ENCODE assay signal across 1 cellular context in the genomic region with DNA sequence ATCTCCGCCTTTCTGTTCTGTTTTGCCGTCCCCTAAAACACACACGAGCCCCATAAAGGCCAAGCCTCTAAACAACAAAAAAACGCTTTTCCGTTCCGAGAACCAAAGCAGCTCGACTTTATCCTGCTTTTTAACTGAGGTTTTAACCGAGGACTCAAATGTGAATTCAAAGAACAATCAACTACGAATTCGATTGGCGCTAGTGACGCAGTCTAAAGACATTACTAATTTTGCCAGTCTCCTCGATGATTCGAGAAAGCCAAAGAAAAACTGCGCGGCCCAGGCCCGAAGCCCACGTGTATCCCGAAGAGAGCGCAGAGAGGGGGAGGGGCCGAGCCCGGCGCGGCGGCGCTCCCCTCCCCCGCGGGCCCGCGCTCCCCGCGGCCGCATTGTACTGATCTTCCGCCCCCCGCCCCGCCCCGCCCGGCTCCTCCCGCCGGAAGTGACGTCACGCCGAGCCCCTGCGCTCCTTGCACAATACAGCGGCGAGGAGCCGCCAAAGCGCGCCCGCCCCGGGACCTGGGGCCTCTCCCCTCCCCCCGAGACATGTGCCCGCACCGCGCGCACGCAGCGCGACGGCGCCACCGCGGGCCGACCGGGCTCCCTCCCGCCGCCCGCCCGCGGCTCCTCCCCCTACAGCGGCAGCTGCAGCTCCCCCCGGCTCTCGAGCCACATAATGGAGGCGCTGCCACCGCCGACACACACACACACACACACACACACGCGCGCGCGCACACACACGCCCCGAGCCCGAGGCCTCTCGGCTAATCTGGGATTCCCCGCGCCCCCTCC.
TF ChIP-seq lines count a peak whose summit lies in the region.

No MANE protein-coding gene starts in this region.

TF ChIP-seq in K562, 482 proteins besides CTCF, POLR2A, EP300 and RAD21 (continued from another document and continues in another):
- TF ChIP-seq, protein P1, sequence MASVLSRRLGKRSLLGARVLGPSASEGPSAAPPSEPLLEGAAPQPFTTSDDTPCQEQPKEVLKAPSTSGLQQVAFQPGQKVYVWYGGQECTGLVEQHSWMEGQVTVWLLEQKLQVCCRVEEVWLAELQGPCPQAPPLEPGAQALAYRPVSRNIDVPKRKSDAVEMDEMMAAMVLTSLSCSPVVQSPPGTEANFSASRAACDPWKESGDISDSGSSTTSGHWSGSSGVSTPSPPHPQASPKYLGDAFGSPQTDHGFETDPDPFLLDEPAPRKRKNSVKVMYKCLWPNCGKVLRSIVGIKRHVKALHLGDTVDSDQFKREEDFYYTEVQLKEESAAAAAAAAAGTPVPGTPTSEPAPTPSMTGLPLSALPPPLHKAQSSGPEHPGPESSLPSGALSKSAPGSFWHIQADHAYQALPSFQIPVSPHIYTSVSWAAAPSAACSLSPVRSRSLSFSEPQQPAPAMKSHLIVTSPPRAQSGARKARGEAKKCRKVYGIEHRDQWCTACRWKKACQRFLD (CRISPR knock-in tag; IDR thresholded peaks at IDR 0.05), result peak; percentile 96
- TF ChIP-seq, protein P2, sequence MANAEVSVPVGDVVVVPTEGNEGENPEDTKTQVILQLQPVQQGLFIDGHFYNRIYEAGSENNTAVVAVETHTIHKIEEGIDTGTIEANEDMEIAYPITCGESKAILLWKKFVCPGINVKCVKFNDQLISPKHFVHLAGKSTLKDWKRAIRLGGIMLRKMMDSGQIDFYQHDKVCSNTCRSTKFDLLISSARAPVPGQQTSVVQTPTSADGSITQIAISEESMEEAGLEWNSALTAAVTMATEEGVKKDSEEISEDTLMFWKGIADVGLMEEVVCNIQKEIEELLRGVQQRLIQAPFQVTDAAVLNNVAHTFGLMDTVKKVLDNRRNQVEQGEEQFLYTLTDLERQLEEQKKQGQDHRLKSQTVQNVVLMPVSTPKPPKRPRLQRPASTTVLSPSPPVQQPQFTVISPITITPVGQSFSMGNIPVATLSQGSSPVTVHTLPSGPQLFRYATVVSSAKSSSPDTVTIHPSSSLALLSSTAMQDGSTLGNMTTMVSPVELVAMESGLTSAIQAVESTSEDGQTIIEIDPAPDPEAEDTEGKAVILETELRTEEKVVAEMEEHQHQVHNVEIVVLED (CRISPR knock-in tag; IDR thresholded peaks at IDR 0.05), result peak; percentile 89
- TF ChIP-seq SAP30 (IDR thresholded peaks at IDR 0.05; ENCODE audit: borderline replicate concordance, insufficient read depth, low read depth, low read length, poor library complexity, severe bottlenecking), result peak; percentile 89
- TF ChIP-seq TAF7 (tag; IDR thresholded peaks at IDR 0.05), result peak; percentile 33; the same call in 1 of the 2 replicates
- no peak for TF ChIP-seq SMARCA5 (IDR thresholded peaks at IDR 0.05)
- TF ChIP-seq NFIX (CRISPR knock-in tag; IDR thresholded peaks at IDR 0.05; ENCODE audit: low read depth), result no peak
- no peak for TF ChIP-seq U2AF1 (optimal IDR thresholded peaks at IDR 0.05; ENCODE audit: low read depth, low read length)
- peak; percentile 84 for TF ChIP-seq MAX (CRISPR knock-in tag; IDR thresholded peaks at IDR 0.05)
- TF ChIP-seq MEIS2 (IDR thresholded peaks at IDR 0.05; ENCODE audit: partially characterized antibody), result peak; percentile 45
- TF ChIP-seq RFX5 (IDR thresholded peaks at IDR 0.05; ENCODE audit: low read depth, low read length), result peak; percentile 50; the same call in 1 of the 2 replicates
- TF ChIP-seq NRF1 (conservative IDR thresholded peaks at IDR 0.05 in 1 of 2, IDR thresholded peaks at IDR 0.05 in 1 of 2), result peak in 1 of 2 experiments; percentile 72; a peak in 3 of 4 replicates
- TF ChIP-seq ZKSCAN3 (CRISPR knock-in tag; IDR thresholded peaks at IDR 0.05), result no peak
- TF ChIP-seq ZNF347 (CRISPR knock-in tag; IDR thresholded peaks at IDR 0.05; ENCODE audit: low read depth), result peak; percentile 73; the same call in 1 of the 2 replicates
- TF ChIP-seq CBX1 (IDR thresholded peaks at IDR 0.05; ENCODE audit: low read depth), result peak; percentile 28; the same call in 1 of the 2 replicates
- no peak for TF ChIP-seq ZNF143 (CRISPR knock-in tag; IDR thresholded peaks at IDR 0.05)
- no peak for TF ChIP-seq ETV1 (tag; conservative IDR thresholded peaks at IDR 0.05; ENCODE audit: low read depth)
- 0 out of 2 replicates have a peak, but pooled peaks have one; percentile 54 for TF ChIP-seq THRB (CRISPR knock-in tag; conservative IDR thresholded peaks at IDR 0.05)
- 0 out of 2 replicates have a peak, but pooled peaks have one; percentile 51 for TF ChIP-seq HIVEP1 (CRISPR knock-in tag; IDR thresholded peaks at IDR 0.05)
- TF ChIP-seq, protein P3, sequence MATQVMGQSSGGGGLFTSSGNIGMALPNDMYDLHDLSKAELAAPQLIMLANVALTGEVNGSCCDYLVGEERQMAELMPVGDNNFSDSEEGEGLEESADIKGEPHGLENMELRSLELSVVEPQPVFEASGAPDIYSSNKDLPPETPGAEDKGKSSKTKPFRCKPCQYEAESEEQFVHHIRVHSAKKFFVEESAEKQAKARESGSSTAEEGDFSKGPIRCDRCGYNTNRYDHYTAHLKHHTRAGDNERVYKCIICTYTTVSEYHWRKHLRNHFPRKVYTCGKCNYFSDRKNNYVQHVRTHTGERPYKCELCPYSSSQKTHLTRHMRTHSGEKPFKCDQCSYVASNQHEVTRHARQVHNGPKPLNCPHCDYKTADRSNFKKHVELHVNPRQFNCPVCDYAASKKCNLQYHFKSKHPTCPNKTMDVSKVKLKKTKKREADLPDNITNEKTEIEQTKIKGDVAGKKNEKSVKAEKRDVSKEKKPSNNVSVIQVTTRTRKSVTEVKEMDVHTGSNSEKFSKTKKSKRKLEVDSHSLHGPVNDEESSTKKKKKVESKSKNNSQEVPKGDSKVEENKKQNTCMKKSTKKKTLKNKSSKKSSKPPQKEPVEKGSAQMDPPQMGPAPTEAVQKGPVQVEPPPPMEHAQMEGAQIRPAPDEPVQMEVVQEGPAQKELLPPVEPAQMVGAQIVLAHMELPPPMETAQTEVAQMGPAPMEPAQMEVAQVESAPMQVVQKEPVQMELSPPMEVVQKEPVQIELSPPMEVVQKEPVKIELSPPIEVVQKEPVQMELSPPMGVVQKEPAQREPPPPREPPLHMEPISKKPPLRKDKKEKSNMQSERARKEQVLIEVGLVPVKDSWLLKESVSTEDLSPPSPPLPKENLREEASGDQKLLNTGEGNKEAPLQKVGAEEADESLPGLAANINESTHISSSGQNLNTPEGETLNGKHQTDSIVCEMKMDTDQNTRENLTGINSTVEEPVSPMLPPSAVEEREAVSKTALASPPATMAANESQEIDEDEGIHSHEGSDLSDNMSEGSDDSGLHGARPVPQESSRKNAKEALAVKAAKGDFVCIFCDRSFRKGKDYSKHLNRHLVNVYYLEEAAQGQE (CRISPR knock-in tag; IDR thresholded peaks at IDR 0.05; ENCODE audit: low read depth), result 0 out of 2 replicates have a peak, but pooled peaks have one; percentile 17
- TF ChIP-seq SUPT5H (IDR thresholded peaks at IDR 0.05), result peak; percentile 50
- TF ChIP-seq RCOR1 (IDR thresholded peaks at IDR 0.05; ENCODE audit: borderline replicate concordance in 1 of 2, low read depth in 2 of 2, low read length in 2 of 2), result peak in 1 of 2 experiments; percentile 47; a peak in 1 of 4 replicates
- TF ChIP-seq SIRT6 (IDR thresholded peaks at IDR 0.05; ENCODE audit: low read depth, low read length), result no peak
- TF ChIP-seq ELF1 (tag; IDR thresholded peaks at IDR 0.05), result peak; percentile 47; the same call in 1 of the 2 replicates
- TF ChIP-seq GTF2E2 (tag; IDR thresholded peaks at IDR 0.05), result no peak
- peak; percentile 94 for TF ChIP-seq ATF7 (IDR thresholded peaks at IDR 0.05)
- TF ChIP-seq, protein P4, sequence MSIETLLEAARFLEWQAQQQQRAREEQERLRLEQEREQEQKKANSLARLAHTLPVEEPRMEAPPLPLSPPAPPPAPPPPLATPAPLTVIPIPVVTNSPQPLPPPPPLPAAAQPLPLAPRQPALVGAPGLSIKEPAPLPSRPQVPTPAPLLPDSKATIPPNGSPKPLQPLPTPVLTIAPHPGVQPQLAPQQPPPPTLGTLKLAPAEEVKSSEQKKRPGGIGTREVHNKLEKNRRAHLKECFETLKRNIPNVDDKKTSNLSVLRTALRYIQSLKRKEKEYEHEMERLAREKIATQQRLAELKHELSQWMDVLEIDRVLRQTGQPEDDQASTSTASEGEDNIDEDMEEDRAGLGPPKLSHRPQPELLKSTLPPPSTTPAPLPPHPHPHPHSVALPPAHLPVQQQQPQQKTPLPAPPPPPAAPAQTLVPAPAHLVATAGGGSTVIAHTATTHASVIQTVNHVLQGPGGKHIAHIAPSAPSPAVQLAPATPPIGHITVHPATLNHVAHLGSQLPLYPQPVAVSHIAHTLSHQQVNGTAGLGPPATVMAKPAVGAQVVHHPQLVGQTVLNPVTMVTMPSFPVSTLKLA (conservative IDR thresholded peaks at IDR 0.05), result peak; percentile 98 to 99
- no peak for TF ChIP-seq STAT6 (CRISPR knock-in tag; IDR thresholded peaks at IDR 0.05)
- TF ChIP-seq TEAD4 (IDR thresholded peaks at IDR 0.05; ENCODE audit: low read length), result 0 out of 2 replicates have a peak, but pooled peaks have one; percentile 41
- TF ChIP-seq TEAD4 (CRISPR knock-in tag; IDR thresholded peaks at IDR 0.05; ENCODE audit: borderline replicate concordance), result no peak
- TF ChIP-seq EP400 (IDR thresholded peaks at IDR 0.05), result peak; percentile 76
- TF ChIP-seq SETDB1 (IDR thresholded peaks at IDR 0.05; ENCODE audit: low read length), result no peak
- TF ChIP-seq YY1 (IDR thresholded peaks at IDR 0.05; ENCODE audit: borderline replicate concordance in 1 of 3, control insufficient read depth in 1 of 3, extremely low read depth in 1 of 3, insufficient read depth in 3 of 3, insufficient read length in 1 of 3, insufficient replicate concordance in 2 of 3, low read depth in 1 of 3, low read length in 2 of 3), result peak; percentile 56 to 89 (median 87)
- TF ChIP-seq, protein P5, sequence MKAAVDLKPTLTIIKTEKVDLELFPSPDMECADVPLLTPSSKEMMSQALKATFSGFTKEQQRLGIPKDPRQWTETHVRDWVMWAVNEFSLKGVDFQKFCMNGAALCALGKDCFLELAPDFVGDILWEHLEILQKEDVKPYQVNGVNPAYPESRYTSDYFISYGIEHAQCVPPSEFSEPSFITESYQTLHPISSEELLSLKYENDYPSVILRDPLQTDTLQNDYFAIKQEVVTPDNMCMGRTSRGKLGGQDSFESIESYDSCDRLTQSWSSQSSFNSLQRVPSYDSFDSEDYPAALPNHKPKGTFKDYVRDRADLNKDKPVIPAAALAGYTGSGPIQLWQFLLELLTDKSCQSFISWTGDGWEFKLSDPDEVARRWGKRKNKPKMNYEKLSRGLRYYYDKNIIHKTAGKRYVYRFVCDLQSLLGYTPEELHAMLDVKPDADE (conservative IDR thresholded peaks at IDR 0.05; ENCODE audit: control insufficient read depth, low read depth, low read length), result peak; percentile 95
- no peak for TF ChIP-seq ZNF197 (CRISPR knock-in tag; IDR thresholded peaks at IDR 0.05; ENCODE audit: low read depth)
- TF ChIP-seq, protein P6, sequence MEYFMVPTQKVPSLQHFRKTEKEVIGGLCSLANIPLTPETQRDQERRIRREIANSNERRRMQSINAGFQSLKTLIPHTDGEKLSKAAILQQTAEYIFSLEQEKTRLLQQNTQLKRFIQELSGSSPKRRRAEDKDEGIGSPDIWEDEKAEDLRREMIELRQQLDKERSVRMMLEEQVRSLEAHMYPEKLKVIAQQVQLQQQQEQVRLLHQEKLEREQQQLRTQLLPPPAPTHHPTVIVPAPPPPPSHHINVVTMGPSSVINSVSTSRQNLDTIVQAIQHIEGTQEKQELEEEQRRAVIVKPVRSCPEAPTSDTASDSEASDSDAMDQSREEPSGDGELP (CRISPR knock-in tag; IDR thresholded peaks at IDR 0.05; ENCODE audit: borderline replicate concordance), result peak; percentile 56; the same call in 1 of the 2 replicates
- TF ChIP-seq MXD1 (CRISPR knock-in tag; IDR thresholded peaks at IDR 0.05; ENCODE audit: borderline replicate concordance, poor library complexity, severe bottlenecking), result peak; percentile 93
- no peak for TF ChIP-seq ETV5 (CRISPR knock-in tag; IDR thresholded peaks at IDR 0.05; ENCODE audit: low read depth)
- no peak for TF ChIP-seq SNIP1 (IDR thresholded peaks at IDR 0.05; ENCODE audit: low read depth)
- TF ChIP-seq SOX6 (IDR thresholded peaks at IDR 0.05), result peak; percentile 66; the same call in 1 of the 2 replicates
- peak; percentile 34; the same call in 1 of the 2 replicates for TF ChIP-seq NCOR1 (IDR thresholded peaks at IDR 0.05)
- TF ChIP-seq DNMT1 (IDR thresholded peaks at IDR 0.05), result 0 out of 2 replicates have a peak, but pooled peaks have one; percentile 58
- TF ChIP-seq HMGN3 (IDR thresholded peaks at IDR 0.05; ENCODE audit: borderline replicate concordance, extremely low read depth, insufficient read length, low read depth, low read length), result peak; percentile 95
- TF ChIP-seq CREB1 (IDR thresholded peaks at IDR 0.05), result peak; percentile 81
- peak; percentile 84 for TF ChIP-seq CREB1 (CRISPR knock-in tag; IDR thresholded peaks at IDR 0.05)
- TF ChIP-seq PCBP2 (IDR thresholded peaks at IDR 0.05; ENCODE audit: low read depth, low read length, poor library complexity, severe bottlenecking), result peak; percentile 74
- no peak for TF ChIP-seq SMARCC2 (IDR thresholded peaks at IDR 0.05; ENCODE audit: low read depth)
- TF ChIP-seq BHLHE40 (IDR thresholded peaks at IDR 0.05; ENCODE audit: low read length), result peak; percentile 86
